8 cellular contexts compared by ENCODE assay signal in the genomic region with DNA sequence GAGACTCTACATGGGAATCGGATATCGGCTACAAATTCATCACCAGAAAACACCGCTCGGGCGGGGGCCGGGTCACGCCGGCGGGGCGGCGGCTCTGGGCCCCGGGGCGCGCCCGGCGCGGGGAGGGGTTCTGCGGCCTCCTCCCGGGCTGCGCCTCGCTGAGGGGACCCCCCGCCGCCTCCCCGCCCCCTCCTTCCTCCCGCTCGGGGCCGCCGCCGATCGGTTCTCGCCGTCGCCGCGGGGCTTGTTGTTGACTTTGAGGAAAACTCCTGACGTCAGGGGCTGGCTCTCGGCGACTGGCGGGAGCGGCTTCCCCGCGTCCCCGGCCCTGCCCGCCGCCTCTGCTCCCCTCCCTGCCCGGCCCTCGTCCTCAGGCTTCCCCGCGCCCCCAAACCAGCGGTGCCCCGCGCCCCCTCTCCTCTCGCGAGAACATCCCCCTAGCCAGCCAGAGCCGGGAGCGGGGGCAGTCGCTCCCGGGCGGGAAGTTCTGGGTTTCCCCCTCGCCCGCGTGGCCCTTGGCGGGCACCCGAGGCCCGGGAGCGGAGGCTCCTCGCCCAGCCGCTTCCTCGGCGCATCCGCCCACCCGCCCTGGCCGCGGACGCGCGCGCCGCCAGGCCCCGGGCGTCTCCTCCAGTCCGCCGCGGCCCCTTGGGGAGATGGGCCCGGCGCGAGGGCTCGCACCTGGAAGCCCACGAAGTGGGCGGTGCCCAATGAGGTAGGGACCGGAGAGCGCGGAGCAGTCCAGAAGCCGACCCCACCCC. TPM values are rescaled to one million over a fixed set of nuclear protein-coding genes. Genes with fewer than 3 reads are reported as not detected.
DNase-seq lines count a peak whose midpoint lies in the region; ATAC-seq, FAIRE-seq and TF ChIP-seq lines count a peak whose summit lies in the region.

No MANE protein-coding gene starts in this region.

- DNase-seq in ELR (ENCODE audit: low read depth) (peak; percentile 92), Karpas-422 (peak; percentile 63), SK-N-DZ (ENCODE audit: low spot score) (peak; percentile 81), Right ventricle myocardium inferior (ENCODE audit: missing footprints) (peak; percentile 89), pancreas (peak; percentile 58 to 87 (median 73))
- DNase-seq in activated naive CD8-positive, alpha-beta T cell treated with anti-CD3 and anti-CD28 coated beads for 36 hours = peak; percentile 85

- H3K27me3 Mint-ChIP-seq in activated naive CD8-positive, alpha-beta T cell treated with anti-CD3 and anti-CD28 coated beads for 36 hours = peaks cover 10% of the 10 kb centered on the region

- no peaks in the 10 kb centered on the region for H3K79me2 ChIP-seq in Karpas-422 (ENCODE audit: low read length)

- H3K9me3 Mint-ChIP-seq in activated naive CD8-positive, alpha-beta T cell treated with anti-CD3 and anti-CD28 coated beads for 36 hours = no peaks in the 10 kb centered on the region

- H3K9me2 ChIP-seq in Karpas-422 (replicated peaks; ENCODE audit: insufficient read depth, low read length) = no peaks in the 10 kb centered on the region

- WGBS in pancreas, 2 donors = 0 to 1% methylated on average over 37 to 91 of the region's 94 CpGs
- WGBS in thymus = under 1% methylated on average over 94 of the region's 94 CpGs

- H3K27ac Mint-ChIP-seq in activated naive CD8-positive, alpha-beta T cell treated with anti-CD3 and anti-CD28 coated beads for 36 hours = peak overlapping the region; percentile 90

- peak overlapping the region; percentile 64 for H3K9ac ChIP-seq in Karpas-422 (ENCODE audit: low read length)

- H3K9me3 ChIP-seq in Karpas-422 (ENCODE audit: low read length) = no peaks in the 10 kb centered on the region
- no peaks in the 10 kb centered on the region for H3K9me3 ChIP-seq in pancreas
- H3K9me3 ChIP-seq in thymus (ENCODE audit: control insufficient read depth) = no peaks in the 10 kb centered on the region

- no peaks in the 10 kb centered on the region for H3K36me3 ChIP-seq in Karpas-422 (ENCODE audit: insufficient read depth, low read length)
- H3K36me3 ChIP-seq in pancreas = no peaks in the 10 kb centered on the region
- H3K36me3 ChIP-seq in thymus (ENCODE audit: control insufficient read depth, insufficient read depth) = no peaks in the 10 kb centered on the region

- H3K27ac ChIP-seq in Karpas-422 (ENCODE audit: low read length) (no peak overlapping the region), pancreas (peak overlapping the region; percentile 61 to 90 (median 87)), thymus (ENCODE audit: low read depth) (peak overlapping the region; percentile 81)

- no peaks in the 10 kb centered on the region for H4K20me1 ChIP-seq in Karpas-422 (ENCODE audit: insufficient read depth, low read depth, low read length)

- H3K4me1 Mint-ChIP-seq in activated naive CD8-positive, alpha-beta T cell treated with anti-CD3 and anti-CD28 coated beads for 36 hours = peaks cover 37% of the 10 kb centered on the region

- intact Hi-C loops in Right ventricle myocardium inferior (cut with DNase I) (loop anchor here (1.0 to 5.0 kb wide), 2 partner anchors 67 to 197 kb away; no protein-coding TSS in a partner anchor), pancreas (cut with DNase I) (no loop called here)

- H3K36me3 Mint-ChIP-seq in activated naive CD8-positive, alpha-beta T cell treated with anti-CD3 and anti-CD28 coated beads for 36 hours = peaks cover 4% of the 10 kb centered on the region

- peak overlapping the region; percentile 82 for H3K4me2 ChIP-seq in Karpas-422 (ENCODE audit: low read depth, low read length, poor library complexity, severe bottlenecking)

- peak overlapping the region; percentile 72 for H2AFZ ChIP-seq in Karpas-422 (ENCODE audit: low read length)

- no peak for FAIRE-seq in pancreas (lab: Jason Lieb, UNC)

- TF ChIP-seq CTCF in pancreas (IDR thresholded peaks at IDR 0.05) = no peak

- H3K4me3 Mint-ChIP-seq in activated naive CD8-positive, alpha-beta T cell treated with anti-CD3 and anti-CD28 coated beads for 36 hours = peak overlapping the region; percentile 87

- H3K4me1 ChIP-seq in Karpas-422 (ENCODE audit: low read length) = peaks cover 10% of the 10 kb centered on the region
- H3K4me1 ChIP-seq in pancreas = peaks cover 0 to 6% (median 5%) of the 10 kb centered on the region in 3 donors
- peaks cover 2% of the 10 kb centered on the region for H3K4me1 ChIP-seq in thymus (ENCODE audit: control insufficient read depth, insufficient read depth, low read length)

- peak; percentile 54 for ATAC-seq in GM21825 (IDR thresholded peaks at IDR 0.05; ENCODE audit: unreplicated experiment)
- peak; percentile 87 for ATAC-seq in Right ventricle myocardium inferior
- peak; percentile 54 to 83 (median 71) for ATAC-seq in pancreas

- peak overlapping the region; percentile 64 for H3K4me3 ChIP-seq in Karpas-422 (ENCODE audit: low read length)
- peak overlapping the region; percentile 57 to 69 (median 60) for H3K4me3 ChIP-seq in pancreas
- H3K4me3 ChIP-seq in thymus (ENCODE audit: low read length) = peak overlapping the region; percentile 98

- H3K27me3 ChIP-seq in Karpas-422 (ENCODE audit: low read length) = no peaks in the 10 kb centered on the region
- peaks cover 0 to 5% (median 0%) of the 10 kb centered on the region in 4 donors for H3K27me3 ChIP-seq in pancreas
- H3K27me3 ChIP-seq in thymus (ENCODE audit: control insufficient read depth, insufficient read depth) = no peaks in the 10 kb centered on the region

RNA-seq across cellular contexts. Expression of a gene that starts 0.5 kb away (rescaled TPM):
- 0.11 TPM in 1 of 2 replicates, not detected in the other for total RNA-seq in Karpas-422 (2014; rRNA removed; shearing (Covaris generic); ENCODE audit: low replicate concordance)
- polyA plus RNA-seq in SK-N-DZ (2014; cell fraction: cytosol; rRNA removed) = 37.8 and 38.0 TPM in 2 replicates
- polyA plus RNA-seq in SK-N-DZ (2014; cell fraction: nucleus; rRNA removed) = 23.4 and 31.1 TPM in 2 replicates
- 10 to 100 TPM; 19.1 to 21.5 TPM for total RNA-seq in activated naive CD8-positive, alpha-beta T cell treated with anti-CD3 and anti-CD28 coated beads for 36 hours
- total RNA-seq in Right ventricle myocardium inferior (19.1 TPM), pancreas (10 to 100 TPM in 5 of 6 donors, 1 to 10 TPM in 1; 9.9 to 24.1 (median 15.6) TPM)
- polyA plus RNA-seq in pancreas (1 to 10 TPM; 4.2 to 8.9 TPM), thymus (14.5 TPM)
